Comparison of ENCODE assay signal across 8 cellular contexts in genomic region chr2:233443511-233444183, GRCh38.
DNase-seq lines count a peak whose midpoint lies in the region; ATAC-seq, FAIRE-seq and TF ChIP-seq lines count a peak whose summit lies in the region.

No MANE protein-coding gene starts in this region.

- intact Hi-C loops in mammary epithelial cell (cut with micrococcal nuclease), result loop anchor here (1.0 to 5.0 kb wide), 3 partner anchors 39 to 161 kb away; no protein-coding TSS in a partner anchor
- intact Hi-C loops in kidney (cut with DNase I), result no loop called here

- H3K9ac ChIP-seq in mammary epithelial cell (ENCODE audit: insufficient read depth, low read length), result no peak overlapping the region
- H3K9ac ChIP-seq in kidney (ENCODE audit: low read length in 2 of 2), result no peak overlapping the region

- 59% methylated on average over 15 of the region's 18 CpGs for WGBS in mammary epithelial cell (ENCODE audit: low coverage, missing lambda C conversion rate)

- no peaks in the 10 kb centered on the region for H3K79me2 ChIP-seq in mammary epithelial cell (ENCODE audit: insufficient read depth, low read length)

- no peak overlapping the region for H2AFZ ChIP-seq in mammary epithelial cell (ENCODE audit: low read depth, low read length)

- H3K36me3 ChIP-seq in HAP-1 (replicated peaks) (peaks cover 19% of the 10 kb centered on the region), mammary epithelial cell (ENCODE audit: insufficient read depth, low read length) (no peaks in the 10 kb centered on the region), kidney (ENCODE audit: control insufficient read depth in 1 of 2, insufficient read depth in 2 of 2, low read length in 2 of 2) (no peaks in the 10 kb centered on the region)

- no peak overlapping the region for H3K4me3 ChIP-seq in HAP-1
- H3K4me3 ChIP-seq in mammary epithelial cell (replicated peaks in 1 of 3; ENCODE audit: insufficient read depth in 1 of 3, low read depth in 2 of 3, low read length in 3 of 3), result no peak overlapping the region
- no peak overlapping the region for H3K4me3 ChIP-seq in kidney (ENCODE audit: low read length in 2 of 2)

- no peak overlapping the region for H3K4me2 ChIP-seq in mammary epithelial cell (ENCODE audit: insufficient read depth, low read depth, low read length)

- dilution Hi-C loops in mammary epithelial cell (cut with HindIII; ENCODE audit: low sequenced_read_pairs), result loop anchor here (10.0 kb wide), 1 partner anchor 169 kb away; no protein-coding TSS in a partner anchor

- H3K9me3 ChIP-seq in HAP-1 (no peaks in the 10 kb centered on the region), mammary epithelial cell (replicated peaks; ENCODE audit: insufficient read depth, low read length) (no peaks in the 10 kb centered on the region), kidney (ENCODE audit: control insufficient read depth in 1 of 2, low read length in 2 of 2) (no peaks in the 10 kb centered on the region)

- no TSS peak for BruUV-seq in mammary epithelial cell (replicated peaks; lab: Mats Ljungman, UMichigan)

- TF ChIP-seq CTCF in mammary epithelial cell (conservative IDR thresholded peaks at IDR 0.05 in 1 of 2, IDR thresholded peaks at IDR 0.05 in 1 of 2; ENCODE audit: extremely low read depth in 1 of 2, insufficient read depth in 1 of 2, low read depth in 1 of 2, low read length in 2 of 2) (peak; percentile 84 to 89), kidney (IDR thresholded peaks at IDR 0.05; ENCODE audit: borderline replicate concordance, extremely low read depth, insufficient read depth) (peak; percentile 84)

- H4K20me1 ChIP-seq in mammary epithelial cell (ENCODE audit: insufficient read depth, low read length), result no peaks in the 10 kb centered on the region

- H3K4me1 ChIP-seq in HAP-1, result peaks cover 3% of the 10 kb centered on the region
- H3K4me1 ChIP-seq in mammary epithelial cell (ENCODE audit: insufficient read depth, low read length), result no peaks in the 10 kb centered on the region
- H3K4me1 ChIP-seq in kidney (ENCODE audit: control insufficient read depth in 1 of 2, insufficient read depth in 1 of 2, low read depth in 1 of 2, low read length in 2 of 2), result no peaks in the 10 kb centered on the region

- H3K27ac ChIP-seq in mammary epithelial cell (ENCODE audit: insufficient read depth, low read depth, low read length) (no peak overlapping the region), kidney (ENCODE audit: low read depth in 2 of 2, low read length in 2 of 2) (no peak overlapping the region)

- peak; percentile 38 for FAIRE-seq in kidney (lab: Jason Lieb, UNC)

- H3K27me3 ChIP-seq in HAP-1 (ENCODE audit: low read depth) (no peaks in the 10 kb centered on the region), mammary epithelial cell (ENCODE audit: insufficient read depth, low read length) (no peaks in the 10 kb centered on the region)

- in situ Hi-C loops in HAP-1 (cut with MboI; ENCODE audit: low sequenced_read_pairs), result no loop called here
- in situ Hi-C loops in mammary epithelial cell (cut with MboI; ENCODE audit: low sequenced_read_pairs in 2 of 2), result no loop called here

- CTCF ChIA-PET in mammary epithelial cell (lab: Charles Lee; ENCODE audit: low non-redundant PET), result interaction anchor here (0.6 to 1.0 kb wide), 2 partner anchors 28 to 39 kb away, joined by 4 to 8 read pairs; no protein-coding TSS in a partner anchor

- DNase-seq in CD1c-positive myeloid dendritic cell (ENCODE audit: extremely low spot score) (peak; percentile 77), HAP-1 (ENCODE audit: low spot score in 2 of 2) (peak; percentile 67 to 82), NCI-H2227 treated with DMSO at 0.1 percent for 48 hours (lab: John Stamatoyannopoulos, UW) (peak; percentile 41), mammary epithelial cell (peak; percentile 56), kidney (no peak)
- peak; percentile 62 for DNase-seq in activated CD4-positive, CD25-positive, alpha-beta regulatory T cell treated with anti-CD3 and anti-CD28 coated beads, Interleukin-2, amount 50 U/mL, for 16 hours (ENCODE audit: low read depth, low spot score)
- DNase-seq in stimulated activated CD4-positive, alpha-beta T cell treated with anti-CD3 and anti-CD28 coated beads, Interleukin-1b, Interleukin-23, amount 100 ng/mL, for 48 hours, result peak; percentile 82

- no peak for ATAC-seq in HG02973 (IDR thresholded peaks at IDR 0.05; ENCODE audit: unreplicated experiment)
